19 cellular contexts compared by ENCODE assay signal in genomic region chr3:194565597-194566190, GRCh38.
DNase-seq lines count a peak whose midpoint lies in the region; ATAC-seq, FAIRE-seq and TF ChIP-seq lines count a peak whose summit lies in the region.
"Had no signal": no experiment of that assay in that cellular context is flagged by ENCODE, and none has a peak within 500 bp of the region (broad histone marks: within the 10 kb centered on the region; RNA-seq: fewer than 3 reads in every experiment).

No MANE protein-coding gene starts in this region.

- H3K27me3 Mint-ChIP-seq in osteocyte (ENCODE audit: unreplicated experiment) = no peaks in the 10 kb centered on the region
- H3K27me3 Mint-ChIP-seq: progenitor cell of endocrine pancreas had no signal

- no peak for TF ChIP-seq POLR2A in GM12892 (IDR thresholded peaks at IDR 0.05; ENCODE audit: low read depth, low read length)

- H3K4me1 ChIP-seq in SJSA1 (replicated peaks) = peaks cover 30% of the 10 kb centered on the region
- H3K4me1 ChIP-seq: thyroid gland had no signal

- no peak for ATAC-seq in HG03139 (IDR thresholded peaks at IDR 0.05; ENCODE audit: unreplicated experiment)
- ATAC-seq: activated naive CD8-positive, alpha-beta T cell treated with anti-CD3 and anti-CD28 coated beads, Interleukin-2, amount 50 U/mL, for 24 hours; naive thymus-derived CD8-positive, alpha-beta T cell; stimulated activated memory B cell treated with anti-CD40 and anti-IgM and Interleukin-4, amounts not matched to agents 10 μg/mL and 1 μg/mL and 100 μg/mL, for 72 hours had no signal

- H3K27ac Mint-ChIP-seq in osteocyte (ENCODE audit: unreplicated experiment) = peak overlapping the region; percentile 61
- H3K27ac Mint-ChIP-seq: activated B cell treated with CpG ODN at 0.5 μM for 24 hours; activated naive CD8-positive, alpha-beta T cell treated with anti-CD3 and anti-CD28 coated beads, Interleukin-2, amount 50 U/mL, for 24 hours; naive thymus-derived CD8-positive, alpha-beta T cell; progenitor cell of endocrine pancreas; stimulated activated memory B cell treated with anti-CD40 and anti-IgM and Interleukin-4, amounts not matched to agents 10 μg/mL and 1 μg/mL and 100 μg/mL, for 72 hours; T-helper 2 cell treated with Interferon-gamma antibody and Interleukin-4, amounts not matched to agents 5 μg/mL and 100 μg/mL, for 36 hours had no signal

- H3K36me3 Mint-ChIP-seq in osteocyte (ENCODE audit: unreplicated experiment) = no peaks in the 10 kb centered on the region
- H3K36me3 Mint-ChIP-seq: stimulated activated memory B cell treated with anti-CD40 and anti-IgM and Interleukin-4, amounts not matched to agents 10 μg/mL and 1 μg/mL and 100 μg/mL, for 72 hours had no signal

- TF ChIP-seq CTCF in fibroblast of mammary gland (conservative IDR thresholded peaks at IDR 0.05; ENCODE audit: control insufficient read depth, insufficient read depth, low read depth, low read length) (no peak), osteocyte (IDR thresholded peaks at IDR 0.05) (no peak)

- no peak for FAIRE-seq in GM12892 (lab: Jason Lieb, UNC)

- no peaks in the 10 kb centered on the region for H3K27me3 ChIP-seq in SJSA1 (replicated peaks)
- H3K27me3 ChIP-seq: thyroid gland had no signal

- no peaks in the 10 kb centered on the region for H3K36me3 ChIP-seq in SJSA1
- H3K36me3 ChIP-seq: thyroid gland had no signal

- no peak overlapping the region for H3K4me3 Mint-ChIP-seq in osteocyte (ENCODE audit: unreplicated experiment)
- H3K4me3 Mint-ChIP-seq: activated B cell treated with CpG ODN at 0.5 μM for 24 hours; activated naive CD8-positive, alpha-beta T cell treated with anti-CD3 and anti-CD28 coated beads, Interleukin-2, amount 50 U/mL, for 24 hours; naive thymus-derived CD8-positive, alpha-beta T cell; stimulated activated memory B cell treated with anti-CD40 and anti-IgM and Interleukin-4, amounts not matched to agents 10 μg/mL and 1 μg/mL and 100 μg/mL, for 72 hours; T-helper 2 cell treated with Interferon-gamma antibody and Interleukin-4, amounts not matched to agents 5 μg/mL and 100 μg/mL, for 36 hours had no signal

- no peaks in the 10 kb centered on the region for H3K9me3 Mint-ChIP-seq in osteocyte (ENCODE audit: unreplicated experiment)
- H3K9me3 Mint-ChIP-seq: activated B cell treated with CpG ODN at 0.5 μM for 24 hours; activated naive CD8-positive, alpha-beta T cell treated with anti-CD3 and anti-CD28 coated beads, Interleukin-2, amount 50 U/mL, for 24 hours; naive thymus-derived CD8-positive, alpha-beta T cell; stimulated activated memory B cell treated with anti-CD40 and anti-IgM and Interleukin-4, amounts not matched to agents 10 μg/mL and 1 μg/mL and 100 μg/mL, for 72 hours; T-helper 2 cell treated with Interferon-gamma antibody and Interleukin-4, amounts not matched to agents 5 μg/mL and 100 μg/mL, for 36 hours had no signal

- H3K4me3 ChIP-seq in SJSA1 (no peak overlapping the region), fibroblast of mammary gland (ENCODE audit: control insufficient read depth, low read depth, low read length) (no peak overlapping the region)
- H3K4me3 ChIP-seq: lung, thyroid gland had no signal

- peaks cover 21% of the 10 kb centered on the region for H3K4me1 Mint-ChIP-seq in osteocyte (ENCODE audit: unreplicated experiment)
- H3K4me1 Mint-ChIP-seq: activated B cell treated with CpG ODN at 0.5 μM for 24 hours; naive thymus-derived CD8-positive, alpha-beta T cell; stimulated activated memory B cell treated with anti-CD40 and anti-IgM and Interleukin-4, amounts not matched to agents 10 μg/mL and 1 μg/mL and 100 μg/mL, for 72 hours had no signal

- peak overlapping the region; percentile 79 for H3K27ac ChIP-seq in SJSA1
- H3K27ac ChIP-seq: thyroid gland had no signal

- DNase-seq in EL = peak; percentile 86
- peak in 1 of 2 experiments; percentile 82 for DNase-seq in SJSA1 (ENCODE audit: low read depth in 1 of 2, low spot score in 2 of 2)
- DNase-seq in fibroblast of mammary gland (ENCODE audit: low read depth) = peak; percentile 77
- no peak for DNase-seq in osteocyte (ENCODE audit: extremely low spot score, unreplicated experiment)
- no peak for DNase-seq in stimulated activated naive CD4-positive, alpha-beta T cell (lab: John Stamatoyannopoulos, UW)
- no peak for DNase-seq in stimulated activated CD4-positive, alpha-beta T cell treated with anti-CD3 and anti-CD28 coated beads, Interleukin-4, amount 100 ng/mL, for 4 hours
- DNase-seq in GM12892 (ENCODE audit: insufficient read length) = no peak
- DNase-seq: activated B cell treated with CpG ODN at 0.5 μM for 24 hours; activated naive CD8-positive, alpha-beta T cell treated with anti-CD3 and anti-CD28 coated beads, Interleukin-2, amount 50 U/mL, for 24 hours; C1 segment of cervical spinal cord; cerebellar nuclear complex; naive thymus-derived CD8-positive, alpha-beta T cell; stimulated activated CD4-positive, alpha-beta T cell treated with anti-CD3 and anti-CD28 coated beads, Interleukin-12 subunit alpha, Interleukin-12 subunit beta, amount 100 ng/mL, for 4 hours had no signal

- no peaks in the 10 kb centered on the region for H3K9me3 ChIP-seq in SJSA1 (replicated peaks)
- H3K9me3 ChIP-seq: thyroid gland had no signal

Comparison
In these comparisons a context has a peak if more than half of its experiments do, and no peak if none do; other contexts are left out.
1. DNase-seq: peak in EL (single experiment) and fibroblast of mammary gland (single experiment); none in osteocyte (single experiment), stimulated activated naive CD4-positive, alpha-beta T cell (0 of 6), stimulated activated CD4-positive, alpha-beta T cell treated with anti-CD3 and anti-CD28 coated beads, Interleukin-4, amount 100 ng/mL, for 4 hours (0 of 2) and GM12892 (single experiment).